10 cellular contexts compared by ENCODE assay signal in the genomic region with DNA sequence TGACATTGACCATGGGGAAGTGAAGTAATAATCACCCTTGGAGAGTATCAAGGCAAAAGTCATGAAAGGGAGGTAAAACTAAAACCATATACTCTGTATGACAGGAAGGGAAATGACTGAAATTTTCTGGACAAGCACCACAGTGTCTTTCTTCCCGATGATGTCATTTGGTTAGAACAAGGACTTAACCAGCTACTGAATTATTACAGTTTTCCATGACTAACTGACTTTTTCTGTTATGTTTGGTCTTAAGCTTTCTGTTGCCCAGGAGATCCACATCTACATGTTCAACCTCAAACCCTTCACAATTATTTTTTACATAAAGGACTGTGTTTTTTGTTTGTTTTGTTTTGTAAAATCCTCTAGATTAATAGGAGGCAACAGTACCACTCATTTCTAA. TPM values are rescaled to one million over a fixed set of nuclear protein-coding genes. Genes with fewer than 3 reads are reported as not detected.
DNase-seq lines count a peak whose midpoint lies in the region; FAIRE-seq and TF ChIP-seq lines count a peak whose summit lies in the region.
"Had no signal": no experiment of that assay in that cellular context is flagged by ENCODE, and none has a peak within 500 bp of the region (broad histone marks: within the 10 kb centered on the region; RNA-seq: fewer than 3 reads in every experiment).

No MANE protein-coding gene starts in this region.

- TF ChIP-seq POLR2A in esophagus squamous epithelium (IDR thresholded peaks at IDR 0.05) = no peak

- H3K36me3 ChIP-seq in esophagus squamous epithelium (no peaks in the 10 kb centered on the region), muscle layer of colon (ENCODE audit: insufficient read depth, low read length) (no peaks in the 10 kb centered on the region)

- intact Hi-C loops in esophagus squamous epithelium (cut with DNase I) = no loop called here

- no peak for TF ChIP-seq CTCF in esophagus squamous epithelium (IDR thresholded peaks at IDR 0.05)

- no peak overlapping the region for H3K9ac ChIP-seq in muscle layer of colon (ENCODE audit: low read length)

- no peaks in the 10 kb centered on the region for H3K27me3 ChIP-seq in esophagus squamous epithelium
- H3K27me3 ChIP-seq in muscle layer of colon (ENCODE audit: control insufficient read depth in 1 of 2, insufficient read depth in 2 of 2, low read length in 2 of 2) = no peaks in the 10 kb centered on the region

- peaks cover 0 to 50% (median 6%) of the 10 kb centered on the region in 3 donors for H3K4me1 ChIP-seq in esophagus squamous epithelium
- H3K4me1 ChIP-seq in muscle layer of colon (ENCODE audit: insufficient read depth, low read length) = peaks cover 90% of the 10 kb centered on the region

- peak; percentile 31 for DNase-seq in ACHN
- peak; percentile 86 for DNase-seq in RCC 7860 (ENCODE audit: low spot score)
- DNase-seq in esophagus squamous epithelium (lab: John Stamatoyannopoulos, UW) = no peak
- DNase-seq in cerebellar nuclear complex (lab: John Stamatoyannopoulos, UW) = no peak
- no peak for DNase-seq in UCSD-AML1 (lab: John Stamatoyannopoulos, UW; ENCODE audit: unreplicated experiment)
- DNase-seq in NCI-H446 (lab: John Stamatoyannopoulos, UW) = no peak
- no peak for DNase-seq in NCI-H146 treated with DMSO at 0.1 percent for 48 hours (lab: John Stamatoyannopoulos, UW; ENCODE audit: unreplicated experiment)
- DNase-seq: CD4-positive, CD25-positive, alpha-beta regulatory T cell; effector memory CD8-positive, alpha-beta T cell had no signal

- peak; percentile 71 for FAIRE-seq in RCC 7860 (lab: Jason Lieb, UNC)

- no peak overlapping the region for H3K4me3 ChIP-seq in esophagus squamous epithelium
- no peak overlapping the region for H3K4me3 ChIP-seq in muscle layer of colon (ENCODE audit: low read depth in 1 of 2, low read length in 2 of 2)

- H3K9me3 ChIP-seq in esophagus squamous epithelium (no peaks in the 10 kb centered on the region), muscle layer of colon (ENCODE audit: low read length) (no peaks in the 10 kb centered on the region)

- WGBS in esophagus squamous epithelium, 2 donors = 16 to 25% methylated on average over 1 of the region's 1 CpG

- in situ Hi-C loops in ACHN (cut with HindIII; ENCODE audit: low pct_ligation_motif_present, low pct_unique_long_range_greater_than_20kb, low sequenced_read_pairs) = no loop called here

- H3K27ac ChIP-seq in esophagus squamous epithelium (peak overlapping the region in 3 of 4 donors; percentile 73 to 81 (median 75)), muscle layer of colon (ENCODE audit: low read depth, low read length) (peak overlapping the region; percentile 83)

RNA-seq across cellular contexts. Expression of a gene that starts 42.9 kb away (rescaled TPM):
- 1 to 10 TPM in 2 of 4 donors, under 1 TPM in 2; 0.30 to 5.5 (median 0.83) TPM for total RNA-seq in esophagus squamous epithelium
- total RNA-seq: CD4-positive, CD25-positive, alpha-beta regulatory T cell had no signal

Comparison
In these comparisons a context has a peak if more than half of its experiments do, and no peak if none do; other contexts are left out.
1. DNase-seq: peak in ACHN (single experiment) and RCC 7860 (single experiment); none in esophagus squamous epithelium (single experiment), cerebellar nuclear complex (0 of 2), UCSD-AML1 (single experiment), NCI-H446 (0 of 2) and NCI-H146 treated with DMSO at 0.1 percent for 48 hours (single experiment).